ENCODE assay signal across 26 cellular contexts in genomic region chr15:25065876-25066275, GRCh38.
"Had no signal": no experiment of that assay in that cellular context is flagged by ENCODE, and none has a peak within 500 bp of the region (broad histone marks: within the 10 kb centered on the region; RNA-seq: fewer than 3 reads in every experiment).

No MANE protein-coding gene starts in this region.

- H3K4me3 ChIP-seq: ascending aorta, dorsolateral prefrontal cortex, gastroesophageal sphincter, heart left ventricle, neural progenitor cell, tibial artery had no signal

- ATAC-seq: activated CD4-positive, CD25-positive, alpha-beta regulatory T cell treated with anti-CD3 and anti-CD28 coated beads, Interleukin-2, amount 50 U/mL, for 24 hours; activated CD8-positive, alpha-beta memory T cell treated with anti-CD3 and anti-CD28 coated beads, Interleukin-2, amount 10 ng/mL, durations not matched to agents 7 days and 5 days; activated CD8-positive, alpha-beta T cell treated with anti-CD3 and anti-CD28 coated beads for 36 hours; gastroesophageal sphincter; heart left ventricle; left cardiac atrium; naive thymus-derived CD8-positive, alpha-beta T cell; T-cell had no signal

- H3K4me1 ChIP-seq: ascending aorta, gastroesophageal sphincter, heart left ventricle, neural progenitor cell, tibial artery had no signal

- H3K27me3 ChIP-seq: ascending aorta, brain microvascular endothelial cell, dorsolateral prefrontal cortex, gastroesophageal sphincter, heart left ventricle, neural progenitor cell, tibial artery had no signal

- H3K4me3 Mint-ChIP-seq: activated CD4-positive, alpha-beta T cell treated with anti-CD3 and anti-CD28 coated beads, Interleukin-2, amount 10 ng/mL, durations not matched to agents 24 days and 14 days; activated CD8-positive, alpha-beta memory T cell treated with anti-CD3 and anti-CD28 coated beads, Interleukin-2, amount 10 ng/mL, durations not matched to agents 7 days and 5 days; activated CD8-positive, alpha-beta T cell treated with anti-CD3 and anti-CD28 coated beads for 36 hours; activated T-helper 1 cell treated with anti-CD3 and anti-CD28 coated beads, Interleukin-12 subunit alpha, Interleukin-12 subunit beta, Interleukin-2, Interleukin-4 antibody, amounts not matched to agents 30 ng/mL and 10 ng/mL and 1 ng/mL, durations not matched to agents 14 hours and 24 hours and 36 hours; mesothelial cell of epicardium; neural progenitor cell; T-helper 2 cell treated with Interferon-gamma antibody and Interleukin-4, amounts not matched to agents 5 μg/mL and 100 μg/mL, for 36 hours had no signal

- H3K4me1 Mint-ChIP-seq: activated CD4-positive, alpha-beta T cell treated with anti-CD3 and anti-CD28 coated beads, Interleukin-2, amount 10 ng/mL, durations not matched to agents 24 days and 14 days; activated CD8-positive, alpha-beta memory T cell treated with anti-CD3 and anti-CD28 coated beads, Interleukin-2, amount 10 ng/mL, durations not matched to agents 7 days and 5 days; mesothelial cell of epicardium; naive thymus-derived CD8-positive, alpha-beta T cell; neural progenitor cell; T-cell had no signal

- H3K27me3 Mint-ChIP-seq: activated CD4-positive, alpha-beta T cell treated with anti-CD3 and anti-CD28 coated beads, Interleukin-2, amount 10 ng/mL, durations not matched to agents 24 days and 14 days; activated CD8-positive, alpha-beta memory T cell treated with anti-CD3 and anti-CD28 coated beads, Interleukin-2, amount 10 ng/mL, durations not matched to agents 7 days and 5 days; activated CD8-positive, alpha-beta T cell treated with anti-CD3 and anti-CD28 coated beads for 36 hours; naive thymus-derived CD8-positive, alpha-beta T cell; T-cell had no signal

- H3K27ac ChIP-seq: ascending aorta, brain microvascular endothelial cell, dorsolateral prefrontal cortex, epithelial cell of prostate, gastroesophageal sphincter, heart left ventricle, neural progenitor cell, tibial artery, VCaP had no signal

- H3K27ac Mint-ChIP-seq: activated CD4-positive, alpha-beta T cell treated with anti-CD3 and anti-CD28 coated beads, Interleukin-2, amount 10 ng/mL, durations not matched to agents 24 days and 14 days; activated CD8-positive, alpha-beta memory T cell treated with anti-CD3 and anti-CD28 coated beads, Interleukin-2, amount 10 ng/mL, durations not matched to agents 7 days and 5 days; activated CD8-positive, alpha-beta T cell treated with anti-CD3 and anti-CD28 coated beads for 36 hours; activated T-helper 1 cell treated with anti-CD3 and anti-CD28 coated beads, Interleukin-12 subunit alpha, Interleukin-12 subunit beta, Interleukin-2, Interleukin-4 antibody, amounts not matched to agents 30 ng/mL and 10 ng/mL and 1 ng/mL, durations not matched to agents 14 hours and 24 hours and 36 hours; mesothelial cell of epicardium; neural progenitor cell; T-cell; T-helper 2 cell treated with Interferon-gamma antibody and Interleukin-4, amounts not matched to agents 5 μg/mL and 100 μg/mL, for 36 hours had no signal

- DNase-seq: activated CD4-positive, alpha-beta T cell treated with anti-CD3 and anti-CD28 coated beads, Interleukin-2, amount 10 ng/mL, durations not matched to agents 24 days and 14 days; activated CD8-positive, alpha-beta memory T cell treated with anti-CD3 and anti-CD28 coated beads, Interleukin-2, amount 10 ng/mL, durations not matched to agents 7 days and 5 days; activated CD8-positive, alpha-beta T cell treated with anti-CD3 and anti-CD28 coated beads for 36 hours; activated gamma-delta T cell; activated naive CD4-positive, alpha-beta T cell treated with anti-CD3 and anti-CD28 coated beads, Interleukin-2, amount 50 U/mL, for 16 hours; brain microvascular endothelial cell; central memory CD4-positive, alpha-beta T cell; left cardiac atrium; retina; stimulated activated CD4-positive, alpha-beta T cell treated with anti-CD3 and anti-CD28 coated beads, Interleukin-4, amount 100 ng/mL, for 24 hours; stimulated activated naive CD4-positive, alpha-beta T cell treated with Interleukin-2 at 50 U/mL for 16 hours; substantia nigra; T-cell; tibial artery had no signal
